9 cellular contexts compared by ENCODE assay signal in genomic region chr17:44217738-44218343, GRCh38. TPM values are rescaled to one million over a fixed set of nuclear protein-coding genes. Genes with fewer than 3 reads are reported as not detected.
DNase-seq lines count a peak whose midpoint lies in the region; ATAC-seq and TF ChIP-seq lines count a peak whose summit lies in the region.
"Had no signal": no experiment of that assay in that cellular context is flagged by ENCODE, and none has a peak within 500 bp of the region (broad histone marks: within the 10 kb centered on the region; RNA-seq: fewer than 3 reads in every experiment).

No MANE protein-coding gene starts in this region.

- POLR2A ChIA-PET in PC-9 (lab: Charles Lee; ENCODE audit: unreplicated experiment): interaction anchor here (0.6 kb wide), 1 partner anchor 76 kb away, joined by 9 read pairs; the partner anchor contains the start of gene HROB

- H3K9me2 ChIP-seq in PC-9 (ENCODE audit: insufficient read depth): no peaks in the 10 kb centered on the region

- intact Hi-C loops in PC-9 (cut with micrococcal nuclease; ENCODE audit: unreplicated experiment): loop anchor here (1.0 kb wide), 2 partner anchors 18 to 107 kb away; no protein-coding TSS in a partner anchor
- intact Hi-C loops in prostate gland (cut with DNase I): loop anchor here (2.0 kb wide), 1 partner anchor 109 kb away; no protein-coding TSS in a partner anchor

- H3K9me3 ChIP-seq in PC-9 (ENCODE audit: insufficient read depth, low read depth): no peaks in the 10 kb centered on the region
- no peaks in the 10 kb centered on the region for H3K9me3 ChIP-seq in prostate gland

- BruUV-seq in PC-9 (replicated peaks; lab: Mats Ljungman, UMichigan): no TSS peak

- H3K27me3 ChIP-seq in PC-9 (ENCODE audit: insufficient read depth, low read depth): no peaks in the 10 kb centered on the region
- H3K27me3 ChIP-seq in prostate gland (replicated peaks; ENCODE audit: insufficient read depth): no peaks in the 10 kb centered on the region

- H3K4me3 ChIP-seq in GM12864 (ENCODE audit: low read depth, low read length) (peak overlapping the region; percentile 68), PC-9 (peak overlapping the region; percentile 97), prostate gland (peak overlapping the region; percentile 80 to 95)

- no peak for ATAC-seq in HG02970 (IDR thresholded peaks at IDR 0.05; ENCODE audit: low FRiP score, unreplicated experiment)

- H2AFZ ChIP-seq in PC-9: peak overlapping the region; percentile 71; the same call in 1 of the 2 replicates

- H3K27ac ChIP-seq in PC-9: 0 out of 2 replicates have a peak overlapping the region, but pooled peaks have one; percentile 3
- peak overlapping the region; percentile 96 for H3K27ac ChIP-seq in epithelial cell of prostate
- peak overlapping the region; percentile 98 to 100 for H3K27ac ChIP-seq in prostate gland

- H3K4me1 ChIP-seq in PC-9 (replicated peaks; ENCODE audit: insufficient read depth) (peaks cover 16% of the 10 kb centered on the region), prostate gland (replicated peaks) (peaks cover 3% of the 10 kb centered on the region)

- CTCF ChIA-PET in PC-9 (lab: Charles Lee): interaction anchor here (0.6 kb wide), 2 partner anchors 39 to 62 kb away, joined by 3 read pairs; no protein-coding TSS in a partner anchor

- H3K36me3 ChIP-seq in PC-9 (ENCODE audit: low read depth): peaks cover 22% of the 10 kb centered on the region
- H3K36me3 ChIP-seq in prostate gland: peaks cover 10 to 23% of the 10 kb centered on the region in 2 donors

- 8% methylated on average over 9 of the region's 10 CpGs for WGBS in prostate gland

- peaks cover 29% of the 10 kb centered on the region for H3K79me2 ChIP-seq in PC-9 (ENCODE audit: low read depth)

- peak overlapping the region; percentile 85 for H3K4me2 ChIP-seq in PC-9

- H4K20me1 ChIP-seq in PC-9 (ENCODE audit: insufficient read depth): no peaks in the 10 kb centered on the region

- no peak for TF ChIP-seq POLR2A in prostate gland (IDR thresholded peaks at IDR 0.05)

- DNase-seq in GM12864 (ENCODE audit: low read depth) (no peak), PC-9 (no peak), epithelial cell of prostate (ENCODE audit: low read depth, low spot score) (no peak), prostate gland (ENCODE audit: low spot score) (no peak), NCI-H345 treated with DMSO at 0.1 percent for 48 hours (lab: John Stamatoyannopoulos, UW; ENCODE audit: unreplicated experiment) (no peak), AG20443 (ENCODE audit: low spot score) (no peak), NCI-H2171 treated with DMSO at 0.1 percent for 48 hours (lab: John Stamatoyannopoulos, UW) (no peak)

- peaks cover 27% of the 10 kb centered on the region; the same call in 1 of the 2 replicates for H3F3A ChIP-seq in PC-9 (ENCODE audit: insufficient read depth, low read depth)

- TF ChIP-seq CTCF in GM12864 (IDR thresholded peaks at IDR 0.05; ENCODE audit: low read depth, low read length, missing control alignments) (no peak), PC-9 (conservative IDR thresholded peaks at IDR 0.05) (no peak), prostate gland (IDR thresholded peaks at IDR 0.05) (no peak)

RNA-seq across cellular contexts. Expression of gene UBTF, which starts 1.6 kb away (rescaled TPM):
- total RNA-seq in PC-9 (2021) (59.6 and 61.7 TPM in 2 replicates), prostate gland (10 to 100 TPM; 73.4 to 77.2 TPM)

RNA-seq across cellular contexts. Expression of gene ATXN7L3, which starts 18.2 kb away (rescaled TPM):
- 59.3 and 87.4 TPM in 2 replicates for total RNA-seq in PC-9 (2021)
- total RNA-seq in prostate gland: 10 to 100 TPM; 45.8 to 72.0 TPM

RNA-seq across cellular contexts. Expression of gene TMUB2, which starts 31.1 kb away (rescaled TPM):
- total RNA-seq in PC-9 (2021) (39.2 and 45.5 TPM in 2 replicates), prostate gland (10 to 100 TPM; 42.9 to 67.2 TPM)

RNA-seq across cellular contexts. Expression of gene ASB16, which starts 47.3 kb away (rescaled TPM):
- not detected in 2 replicates for total RNA-seq in PC-9 (2021)
- total RNA-seq in prostate gland: 1 to 10 TPM; 3.2 to 4.4 TPM
- total RNA-seq: HT1080 had no signal

RNA-seq across cellular contexts. Expression of gene SLC4A1, which starts 50.1 kb away (rescaled TPM):
- total RNA-seq in PC-9 (2021): not detected in 2 replicates
- total RNA-seq in prostate gland: under 1 TPM in 1 of 2 donors, not detected in 1; 0.51 TPM
- total RNA-seq: HT1080 had no signal

Comparison
In these comparisons a context has a peak if more than half of its experiments do, and no peak if none do; other contexts are left out.
1. H3K27ac ChIP-seq: peak in every context shown above with its lines; median percentile 99 in prostate gland; 96 in epithelial cell of prostate; 3 in PC-9.